1 cellular context compared by ENCODE assay signal in genomic region chr7:66078067-66078466, GRCh38.
TF ChIP-seq lines count a peak whose summit lies in the region.

No MANE protein-coding gene starts in this region.

TF ChIP-seq in IMR-90, 13 proteins besides CTCF, POLR2A, EP300 and RAD21:
- TF ChIP-seq BHLHE40 (IDR thresholded peaks at IDR 0.05; ENCODE audit: low read depth, low read length) = no peak
- TF ChIP-seq CHD1 (IDR thresholded peaks at IDR 0.05; ENCODE audit: low read depth, low read length) = no peak
- no peak for TF ChIP-seq NFE2L2 (IDR thresholded peaks at IDR 0.05; ENCODE audit: low read depth, low read length)
- TF ChIP-seq MAFK (IDR thresholded peaks at IDR 0.05; ENCODE audit: low read depth, low read length) = no peak
- no peak for TF ChIP-seq RCOR1 (IDR thresholded peaks at IDR 0.05; ENCODE audit: insufficient replicate concordance, low read length)
- TF ChIP-seq FOS (IDR thresholded peaks at IDR 0.05; ENCODE audit: low read depth, low read length) = no peak
- no peak for TF ChIP-seq USF2 (IDR thresholded peaks at IDR 0.05; ENCODE audit: low read depth, low read length)
- TF ChIP-seq CEBPB (IDR thresholded peaks at IDR 0.05; ENCODE audit: low read depth, low read length) = no peak
- TF ChIP-seq ELK1 (IDR thresholded peaks at IDR 0.05; ENCODE audit: borderline replicate concordance, low read depth, low read length) = no peak
- TF ChIP-seq RFX5 (IDR thresholded peaks at IDR 0.05; ENCODE audit: low read depth, low read length) = no peak
- no peak for TF ChIP-seq SMC3 (IDR thresholded peaks at IDR 0.05; ENCODE audit: low read depth, low read length)
